ENCODE assay signal across 22 cellular contexts in the genomic region with DNA sequence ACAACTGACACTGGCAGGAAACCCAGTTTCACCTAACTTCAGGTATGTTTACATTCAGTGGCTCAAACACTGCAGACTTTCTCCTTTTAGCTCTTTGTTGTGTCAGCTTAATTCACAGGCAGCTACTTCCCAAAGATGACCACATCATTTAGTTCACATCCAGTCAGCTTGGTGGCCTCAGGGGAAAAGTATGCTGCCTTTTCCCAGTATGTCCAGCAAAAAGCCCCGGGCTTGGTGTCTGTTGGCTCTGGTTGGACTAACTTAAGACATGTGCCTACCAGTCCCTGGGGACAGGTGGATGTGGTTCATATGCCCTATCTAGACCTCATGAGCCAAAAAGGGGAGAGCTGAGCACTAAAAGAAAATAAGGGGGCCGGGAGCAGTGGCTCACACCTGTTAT. TPM values are rescaled to one million over a fixed set of nuclear protein-coding genes. Genes with fewer than 3 reads are reported as not detected.
A peak's percentile ranks its signal among the peaks of the same experiment; 100 is the strongest.
DNase-seq lines count a peak whose midpoint lies in the region; ATAC-seq and TF ChIP-seq lines count a peak whose summit lies in the region.
"Had no signal": no experiment of that assay in that cellular context is flagged by ENCODE, and none has a peak within 500 bp of the region (broad histone marks: within the 10 kb centered on the region; RNA-seq: fewer than 3 reads in every experiment).

No MANE protein-coding gene starts in this region.

- H3K27ac Mint-ChIP-seq in CD4-positive, alpha-beta memory T cell = peak overlapping the region in 4 of 7 donors; percentile 9 to 37 (median 24)
- H3K27ac Mint-ChIP-seq: activated B cell treated with CpG ODN at 0.5 μM for 24 hours; natural killer cell treated with Interleukin-12 subunit alpha and Interleukin-12 subunit beta and Interleukin-15 and Interleukin-18, amount 100 ng/mL, for 72 hours; T-helper 2 cell treated with Interferon-gamma antibody and Interleukin-4, amounts not matched to agents 5 μg/mL and 100 μg/mL, for 36 hours had no signal

- TF ChIP-seq CTCF in brain microvascular endothelial cell (IDR thresholded peaks at IDR 0.05; ENCODE audit: low read depth, low read length, missing control alignments) = no peak
- TF ChIP-seq CTCF in WERI-Rb-1 (IDR thresholded peaks at IDR 0.05; ENCODE audit: low read depth, low read length) = no peak

- in situ Hi-C loops in brain microvascular endothelial cell (cut with HindIII; ENCODE audit: low pct_ligation_motif_present, low sequenced_read_pairs) = no loop called here

- H3K27me3 Mint-ChIP-seq in CD4-positive, alpha-beta memory T cell = peaks cover 2% of the 10 kb centered on the region in 2 donors

- no peak overlapping the region for H3K27ac ChIP-seq in CD4-positive, alpha-beta memory T cell (ENCODE audit: low read depth, low read length)
- H3K27ac ChIP-seq in brain microvascular endothelial cell = no peak overlapping the region
- no peak overlapping the region for H3K27ac ChIP-seq in WERI-Rb-1
- H3K27ac ChIP-seq: parathyroid adenoma, PC-9, tibial nerve had no signal

- peaks cover 78% of the 10 kb centered on the region for H3K4me1 ChIP-seq in CD4-positive, alpha-beta memory T cell (ENCODE audit: insufficient read depth, low read length)
- H3K4me1 ChIP-seq: parathyroid adenoma, tibial nerve had no signal

- H3K36me3 ChIP-seq in CD4-positive, alpha-beta memory T cell (ENCODE audit: insufficient read depth, low read length) = no peaks in the 10 kb centered on the region
- H3K36me3 ChIP-seq in brain microvascular endothelial cell (replicated peaks) (no peaks in the 10 kb centered on the region), WERI-Rb-1 (no peaks in the 10 kb centered on the region)
- H3K36me3 ChIP-seq: tibial nerve had no signal

- H3K4me1 Mint-ChIP-seq in CD4-positive, alpha-beta memory T cell = peaks cover 24 to 75% (median 52%) of the 10 kb centered on the region in 4 donors

- H3K4me3 ChIP-seq in CD4-positive, alpha-beta memory T cell (ENCODE audit: low read length in 2 of 2) = no peak overlapping the region
- H3K4me3 ChIP-seq in brain microvascular endothelial cell (ENCODE audit: low read depth, low read length) (no peak overlapping the region), WERI-Rb-1 (ENCODE audit: low read depth, low read length) (no peak overlapping the region)
- H3K4me3 ChIP-seq: K562, PC-9, skin epidermis, tibial nerve had no signal

- intact Hi-C loops in CD4-positive, alpha-beta memory T cell (cut with micrococcal nuclease) = no loop called here

- ATAC-seq in HG02884 (IDR thresholded peaks at IDR 0.05; ENCODE audit: unreplicated experiment) = no peak
- ATAC-seq: K562; natural killer cell treated with Interleukin-12 subunit alpha and Interleukin-12 subunit beta and Interleukin-15 and Interleukin-18, amount 100 ng/mL, for 72 hours had no signal

- POLR2A ChIA-PET in CD4-positive, alpha-beta memory T cell (lab: Charles Lee; ENCODE audit: partially characterized antibody) = interaction anchor here (1.1 kb wide), 1 partner anchor 266 kb away, joined by 3 read pairs; the partner anchor contains the start of gene ITPK1

- peaks cover 2 to 14% of the 10 kb centered on the region in 2 donors for H3K36me3 Mint-ChIP-seq in CD4-positive, alpha-beta memory T cell

- H3K4me3 Mint-ChIP-seq in CD4-positive, alpha-beta memory T cell = peak overlapping the region in 2 of 8 donors; percentile 48 to 61
- H3K4me3 Mint-ChIP-seq: activated B cell treated with CpG ODN at 0.5 μM for 24 hours; central memory CD8-positive, alpha-beta T cell; natural killer cell treated with Interleukin-12 subunit alpha and Interleukin-12 subunit beta and Interleukin-15 and Interleukin-18, amount 100 ng/mL, for 72 hours; T-helper 2 cell treated with Interferon-gamma antibody and Interleukin-4, amounts not matched to agents 5 μg/mL and 100 μg/mL, for 36 hours had no signal

- CTCF ChIA-PET in CD4-positive, alpha-beta memory T cell (lab: Charles Lee; ENCODE audit: partially characterized antibody) = no interaction called here

- H3K9me3 ChIP-seq in CD4-positive, alpha-beta memory T cell (ENCODE audit: control insufficient read depth in 1 of 2, low read length in 2 of 2) = no peaks in the 10 kb centered on the region
- peaks cover 2% of the 10 kb centered on the region for H3K9me3 ChIP-seq in WERI-Rb-1 (ENCODE audit: severe bottlenecking)
- H3K9me3 ChIP-seq: SK-N-SH had no signal

- peaks cover 0 to 24% (median 22%) of the 10 kb centered on the region in 8 donors for H3K9me3 Mint-ChIP-seq in CD4-positive, alpha-beta memory T cell

- DNase-seq in CD4-positive, alpha-beta memory T cell = no peak
- peak; percentile 18 for DNase-seq in M059J (ENCODE audit: low read depth)
- DNase-seq in brain microvascular endothelial cell = peak; percentile 28
- DNase-seq in myocyte (ENCODE audit: low read depth) = peak; percentile 96
- DNase-seq in pons (ENCODE audit: low spot score) = no peak
- DNase-seq in WERI-Rb-1 = no peak
- DNase-seq: activated B cell treated with CpG ODN at 0.5 μM for 24 hours; activated CD4-positive, alpha-beta T cell treated with anti-CD3 and anti-CD28 coated beads, Interleukin-2, amount 50 U/mL, for 48 hours; mesendoderm; NCI-H187 treated with DMSO at 0.1 percent for 48 hours; NCI-H226; PC-9; SK-N-SH; stimulated activated naive CD4-positive, alpha-beta T cell treated with Interleukin-2 at 50 U/mL for 16 hours had no signal

- no peaks in the 10 kb centered on the region for H3K27me3 ChIP-seq in CD4-positive, alpha-beta memory T cell (ENCODE audit: insufficient read depth, low read length)
- H3K27me3 ChIP-seq in brain microvascular endothelial cell (replicated peaks) = no peaks in the 10 kb centered on the region
- H3K27me3 ChIP-seq in WERI-Rb-1 (ENCODE audit: insufficient read depth, low read depth, severe bottlenecking) = no peaks in the 10 kb centered on the region
- H3K27me3 ChIP-seq: tibial nerve had no signal

RNA-seq across cellular contexts. Expression of gene GOLGA5, which starts 56.4 kb away (rescaled TPM):
- total RNA-seq in CD4-positive, alpha-beta memory T cell = 10 to 100 TPM; 27.4 to 29.8 TPM
- 10 to 100 TPM; 18.0 to 26.8 TPM for polyA plus RNA-seq in CD4-positive, alpha-beta memory T cell
- total RNA-seq in M059J (2014; rRNA removed; shearing (Covaris generic)) = 36.6 and 36.7 TPM in 2 replicates
- 44.9 and 52.6 TPM in 2 replicates for total RNA-seq in myocyte
- 23.0 TPM for polyA plus RNA-seq in myocyte (2012)

Comparison
In these comparisons a context has a peak if more than half of its experiments do, and no peak if none do; other contexts are left out.
1. DNase-seq: peak in M059J (single experiment), brain microvascular endothelial cell (single experiment) and myocyte (single experiment); none in CD4-positive, alpha-beta memory T cell (0 of 5), pons (single experiment) and WERI-Rb-1 (single experiment).